ENCODE assay signal across 26 cellular contexts in genomic region chr3:74905478-74905877, GRCh38.
"Had no signal": no experiment of that assay in that cellular context is flagged by ENCODE, and none has a peak within 500 bp of the region (broad histone marks: within the 10 kb centered on the region; RNA-seq: fewer than 3 reads in every experiment).

No MANE protein-coding gene starts in this region.

- DNase-seq: stimulated activated CD4-positive, alpha-beta T cell treated with anti-CD3 and anti-CD28 coated beads, Interleukin-2, amount 100 ng/mL, for 48 hours; stimulated activated CD4-positive, alpha-beta T cell treated with anti-CD3 and anti-CD28 coated beads, Interleukin-4, amount 100 ng/mL, for 1 hour; stimulated activated CD4-positive, alpha-beta T cell treated with anti-CD3 and anti-CD28 coated beads, Interleukin-4, amount 100 ng/mL, for 24 hours; stimulated activated CD4-positive, alpha-beta T cell treated with anti-CD3 and anti-CD28 coated beads, Interleukin-4, amount 100 ng/mL, for 4 hours; stimulated activated CD8-positive, alpha-beta memory T cell treated with anti-CD3 and anti-CD28 coated beads, Interleukin-4, amount 100 ng/mL, for 48 hours; stimulated activated naive B cell treated with anti-CD40 and anti-IgM and Interleukin-4, amounts not matched to agents 10 μg/mL and 1 μg/mL and 100 μg/mL, for 72 hours; stimulated activated naive CD4-positive, alpha-beta T cell; stimulated activated naive CD4-positive, alpha-beta T cell treated with Interleukin-2 at 50 U/mL for 16 hours; stimulated activated naive CD8-positive, alpha-beta T cell treated with anti-CD3 and anti-CD28 coated beads, Interleukin-15, amount 100 ng/mL, for 72 hours; stimulated activated naive CD8-positive, alpha-beta T cell treated with anti-CD3 and anti-CD28 coated beads, Interleukin-15, Interleukin-2, amounts not matched to agents 100 U/mL and 50 U/mL, for 24 hours; stomach; substantia nigra; testis; thyroid gland; tibial artery; transverse colon; upper lobe of left lung; upper lobe of right lung; uterus had no signal

- H3K9me3 ChIP-seq: suprapubic skin, testis, thoracic aorta, thyroid gland, tibial artery, tibial nerve, transverse colon, upper lobe of left lung, upper lobe of right lung, uterus, vagina had no signal

- H3K4me3 ChIP-seq: stomach, suprapubic skin, testis, thoracic aorta, thyroid gland, tibial artery, tibial nerve, transverse colon, upper lobe of left lung, upper lobe of right lung, uterus, vagina had no signal

- ATAC-seq: stimulated activated effector memory CD8-positive, alpha-beta T cell treated with anti-CD3 and anti-CD28 coated beads, Interleukin-12 subunit alpha, Interleukin-12 subunit beta, amount 100 ng/mL, for 72 hours; stimulated activated memory B cell treated with anti-CD40 and anti-IgM and Interleukin-4, amounts not matched to agents 10 μg/mL and 1 μg/mL and 100 μg/mL, for 72 hours; stimulated activated naive B cell treated with anti-CD40 and anti-IgM and Interleukin-4, amounts not matched to agents 10 μg/mL and 1 μg/mL and 100 μg/mL, for 72 hours; stimulated activated naive CD8-positive, alpha-beta T cell treated with anti-CD3 and anti-CD28 coated beads, Interleukin-15, amount 100 ng/mL, for 72 hours; stimulated activated naive CD8-positive, alpha-beta T cell treated with anti-CD3 and anti-CD28 coated beads, Interleukin-15, Interleukin-2, amounts not matched to agents 100 U/mL and 50 U/mL, for 24 hours; upper lobe of right lung had no signal

- H3K27ac ChIP-seq: stomach, suprapubic skin, testis, thoracic aorta, thyroid gland, tibial artery, tibial nerve, transverse colon, upper lobe of left lung, upper lobe of right lung, uterus, vagina had no signal

- H3K27me3 ChIP-seq: stomach, suprapubic skin, testis, thyroid gland, tibial artery, tibial nerve, transverse colon, upper lobe of left lung, upper lobe of right lung, uterus, vagina had no signal

- H3K4me1 ChIP-seq: stomach, suprapubic skin, testis, thyroid gland, tibial artery, tibial nerve, transverse colon, upper lobe of left lung, upper lobe of right lung, uterus, vagina had no signal

- H3K36me3 ChIP-seq: stomach, suprapubic skin, thoracic aorta, thyroid gland, tibial artery, tibial nerve, transverse colon, upper lobe of left lung, upper lobe of right lung, uterus, vagina had no signal

- FAIRE-seq: urothelium cell line had no signal
